ENCODE assay signal across 11 cellular contexts in the genomic region with DNA sequence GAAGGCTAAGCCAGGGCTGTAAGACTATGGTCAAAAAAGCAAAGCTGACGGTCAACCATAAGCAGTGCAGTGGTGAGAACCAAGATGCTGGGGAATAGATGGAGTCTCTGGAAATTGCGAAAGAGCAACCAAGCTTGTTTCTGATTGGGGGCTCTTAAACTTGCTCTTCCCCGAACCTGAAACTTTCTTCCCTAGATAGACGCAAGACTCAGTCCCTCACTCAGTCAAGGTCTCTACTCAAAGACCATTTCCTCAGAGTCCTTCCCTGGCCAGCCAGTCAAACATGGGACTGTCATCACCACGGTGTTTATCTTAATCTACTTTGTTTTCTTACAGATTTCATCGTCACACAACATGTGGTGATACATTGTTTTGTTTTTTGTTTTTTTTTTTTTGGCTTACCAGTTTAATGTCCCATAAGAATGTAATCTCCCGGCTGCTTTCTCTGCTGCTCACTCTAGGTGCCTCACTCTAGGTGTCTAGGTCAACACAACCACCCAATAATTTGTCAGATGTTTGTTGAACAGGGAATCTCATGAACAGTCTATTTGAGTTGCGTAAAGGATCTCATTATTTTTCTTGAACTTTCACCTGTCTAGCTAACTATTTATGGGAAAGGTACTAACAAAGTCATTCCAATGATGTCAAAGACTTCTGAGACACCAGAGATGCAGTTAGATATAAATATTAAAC.
DNase-seq lines count a peak whose midpoint lies in the region; ATAC-seq, FAIRE-seq and TF ChIP-seq lines count a peak whose summit lies in the region.
"Had no signal": no experiment of that assay in that cellular context is flagged by ENCODE, and none has a peak within 500 bp of the region (broad histone marks: within the 10 kb centered on the region; RNA-seq: fewer than 3 reads in every experiment).

No MANE protein-coding gene starts in this region.

- H3K36me3 Mint-ChIP-seq in CD4-positive, alpha-beta memory T cell, result peaks cover 43 to 46% of the 10 kb centered on the region in 2 donors
- H3K36me3 Mint-ChIP-seq in activated T-helper 17 cell treated with anti-CD3 and anti-CD28 coated beads, Interleukin-2, amount 50 U/mL, for 72 hours (ENCODE audit: low read depth), result peaks cover 57% of the 10 kb centered on the region

- TF ChIP-seq CTCF in HepG2 (CRISPR knock-in tag; IDR thresholded peaks at IDR 0.05), result no peak

- intact Hi-C loops in CD4-positive, alpha-beta memory T cell (cut with micrococcal nuclease), result no loop called here
- intact Hi-C loops in HepG2 (cut with micrococcal nuclease; ENCODE audit: unreplicated experiment), result loop anchor here (5.0 kb wide), 1 partner anchor 159 kb away; no protein-coding TSS in a partner anchor

- no peaks in the 10 kb centered on the region for H3K36me3 ChIP-seq in CD4-positive, alpha-beta memory T cell (ENCODE audit: insufficient read depth, low read length)
- 0 out of 5 replicates have a peak, but pooled peaks cover 0 to 2% of the 10 kb centered on the region in 2 experiments for H3K36me3 ChIP-seq in HepG2 (replicated peaks in 1 of 2; ENCODE audit: control insufficient read depth in 1 of 2, insufficient read depth in 2 of 2, low read length in 2 of 2)
- H3K36me3 ChIP-seq: gastroesophageal sphincter had no signal

- no peaks in the 10 kb centered on the region for H4K20me1 ChIP-seq in HepG2 (ENCODE audit: insufficient read depth, low read length)

- peaks cover 0 to 4% (median 2%) of the 10 kb centered on the region in 8 donors for H3K9me3 Mint-ChIP-seq in CD4-positive, alpha-beta memory T cell
- H3K9me3 Mint-ChIP-seq in activated T-helper 17 cell treated with anti-CD3 and anti-CD28 coated beads, Interleukin-2, amount 50 U/mL, for 72 hours, result no peaks in the 10 kb centered on the region
- H3K9me3 Mint-ChIP-seq: nephron had no signal

- no peaks in the 10 kb centered on the region for H3K27me3 ChIP-seq in CD4-positive, alpha-beta memory T cell (ENCODE audit: insufficient read depth, low read length)
- H3K27me3 ChIP-seq in HepG2 (ENCODE audit: control insufficient read depth in 1 of 2, insufficient read depth in 2 of 2, low read length in 2 of 2), result no peaks in the 10 kb centered on the region
- H3K27me3 ChIP-seq: gastroesophageal sphincter had no signal

- peaks cover 88% of the 10 kb centered on the region for H3K4me1 ChIP-seq in CD4-positive, alpha-beta memory T cell (ENCODE audit: insufficient read depth, low read length)
- peaks cover 68% of the 10 kb centered on the region for H3K4me1 ChIP-seq in HepG2 (ENCODE audit: insufficient read depth, low read length)

- POLR2A ChIA-PET in CD4-positive, alpha-beta memory T cell (lab: Charles Lee; ENCODE audit: partially characterized antibody), result interaction anchor here (1.1 to 3.3 kb wide), 14 partner anchors 9 to 494 kb away, joined by 3 to 41 read pairs (median 8); no protein-coding TSS in a partner anchor
- POLR2A ChIA-PET in HepG2 (lab: Yijun Ruan, JAX), result interaction anchor here (0.9 to 3.9 kb wide), 13 partner anchors 11 to 157 kb away, joined by 3 to 21 read pairs (median 4); no protein-coding TSS in a partner anchor

- H3K79me2 ChIP-seq in HepG2 (ENCODE audit: insufficient read depth, low read length), result peaks cover 2% of the 10 kb centered on the region

- TF ChIP-seq EP300 in HepG2 (IDR thresholded peaks at IDR 0.05; ENCODE audit: low read depth in 2 of 2, low read length in 2 of 2) (peak in 1 of 2 experiments; percentile 66; a peak in 2 of 4 replicates), HepG2 (CRISPR knock-in tag; IDR thresholded peaks at IDR 0.05; ENCODE audit: borderline replicate concordance) (0 out of 2 replicates have a peak, but pooled peaks have one; percentile 25)

- H3K9me3 ChIP-seq in CD4-positive, alpha-beta memory T cell (ENCODE audit: control insufficient read depth in 1 of 2, low read length in 2 of 2), result no peaks in the 10 kb centered on the region
- H3K9me3 ChIP-seq in HepG2 (ENCODE audit: low read length), result no peaks in the 10 kb centered on the region
- H3K9me3 ChIP-seq: gastroesophageal sphincter had no signal

- peak overlapping the region; percentile 59 for H3K27ac ChIP-seq in CD4-positive, alpha-beta memory T cell (ENCODE audit: low read depth, low read length)
- peak overlapping the region; percentile 65 for H3K27ac ChIP-seq in HepG2 (ENCODE audit: extremely low read length, insufficient read depth, low read length)

- TF ChIP-seq POLR2A in HepG2 (IDR thresholded peaks at IDR 0.05; ENCODE audit: insufficient read depth in 1 of 2, low read depth in 2 of 2, low read length in 2 of 2), result no peak

- TF ChIP-seq RAD21 in HepG2 (CRISPR knock-in tag; IDR thresholded peaks at IDR 0.05), result no peak

- H3K4me3 Mint-ChIP-seq in CD4-positive, alpha-beta memory T cell, result peak overlapping the region; percentile 8 to 91 (median 77)
- H3K4me3 Mint-ChIP-seq in activated T-helper 17 cell treated with anti-CD3 and anti-CD28 coated beads, Interleukin-2, amount 50 U/mL, for 72 hours, result peak overlapping the region; percentile 50
- H3K4me3 Mint-ChIP-seq: nephron had no signal

- H3K27me3 Mint-ChIP-seq in CD4-positive, alpha-beta memory T cell, result no peaks in the 10 kb centered on the region
- no peaks in the 10 kb centered on the region for H3K27me3 Mint-ChIP-seq in activated T-helper 17 cell treated with anti-CD3 and anti-CD28 coated beads, Interleukin-2, amount 50 U/mL, for 72 hours

- H2AFZ ChIP-seq in HepG2 (ENCODE audit: low read length), result no peak overlapping the region

- DNase-seq in CD4-positive, alpha-beta memory T cell, result no peak
- DNase-seq in HepG2 (ENCODE audit: low spot score) (peak; percentile 68), KBM-7 (no peak), NCI-H748 (lab: John Stamatoyannopoulos, UW; ENCODE audit: unreplicated experiment) (no peak)
- DNase-seq: NCI-H2081 treated with DMSO at 0.1 percent for 48 hours had no signal

- 21% methylated on average over 8 of the region's 8 CpGs for WGBS in HepG2 (ENCODE audit: low lambda C conversion rate)

- peak; percentile 42 for FAIRE-seq in HepG2 (lab: Jason Lieb, UNC)

- H3K4me3 ChIP-seq in CD4-positive, alpha-beta memory T cell (ENCODE audit: low read length in 2 of 2), result peak overlapping the region in 1 of 2 donors; percentile 36
- peak overlapping the region in 1 of 3 experiments; percentile 7; a peak in 1 of 6 replicates for H3K4me3 ChIP-seq in HepG2 (replicated peaks in 1 of 3; ENCODE audit: insufficient read depth in 1 of 3, low read depth in 2 of 3, low read length in 3 of 3)
- H3K4me3 ChIP-seq: gastroesophageal sphincter had no signal

- CTCF ChIA-PET in CD4-positive, alpha-beta memory T cell (lab: Charles Lee; ENCODE audit: partially characterized antibody), result interaction anchor here (0.8 to 3.9 kb wide), 3 partner anchors 11 to 18 kb away, joined by 4 to 18 read pairs (median 9); no protein-coding TSS in a partner anchor
- CTCF ChIA-PET in HepG2 (lab: Yijun Ruan, JAX; ENCODE audit: low intra/inter-chr PET ratio, low total read pairs), result no interaction called here

- in situ Hi-C loops in HepG2 (cut with HindIII; ENCODE audit: extremely low pct_ligation_motif_present, low pct_unique_long_range_greater_than_20kb) (no loop called here), KBM-7 (cut with MboI; ENCODE audit: low pct_unique_long_range_greater_than_20kb, low sequenced_read_pairs) (no loop called here)

- peaks cover 62 to 85% (median 76%) of the 10 kb centered on the region in 4 donors for H3K4me1 Mint-ChIP-seq in CD4-positive, alpha-beta memory T cell
- peaks cover 56% of the 10 kb centered on the region for H3K4me1 Mint-ChIP-seq in activated T-helper 17 cell treated with anti-CD3 and anti-CD28 coated beads, Interleukin-2, amount 50 U/mL, for 72 hours
- H3K4me1 Mint-ChIP-seq: nephron had no signal

- H3K27ac Mint-ChIP-seq in CD4-positive, alpha-beta memory T cell, result peak overlapping the region; percentile 88 to 98 (median 93)
- peak overlapping the region; percentile 72 for H3K27ac Mint-ChIP-seq in activated T-helper 17 cell treated with anti-CD3 and anti-CD28 coated beads, Interleukin-2, amount 50 U/mL, for 72 hours
- H3K27ac Mint-ChIP-seq: nephron had no signal

- peak overlapping the region; percentile 59 for H3K4me2 ChIP-seq in HepG2 (ENCODE audit: low read depth, low read length)

- BruUV-seq in HepG2 (replicated peaks; lab: Mats Ljungman, UMichigan), result no TSS peak

- peak overlapping the region; percentile 40; the same call in 1 of the 2 replicates for H3K9ac ChIP-seq in HepG2 (ENCODE audit: insufficient read depth, low read depth, low read length)

- peak; percentile 3 for ATAC-seq in GM21528 (IDR thresholded peaks at IDR 0.05; ENCODE audit: low FRiP score, unreplicated experiment)
- no peak for ATAC-seq in activated T-helper 17 cell treated with anti-CD3 and anti-CD28 coated beads, Interleukin-2, amount 50 U/mL, for 72 hours (replicated peaks)
- peak; percentile 76 for ATAC-seq in HepG2
- no peak for ATAC-seq in HG02763 (IDR thresholded peaks at IDR 0.05; ENCODE audit: unreplicated experiment)
- no peak for ATAC-seq in HG02870 (IDR thresholded peaks at IDR 0.05; ENCODE audit: unreplicated experiment)
- ATAC-seq: gastroesophageal sphincter had no signal

TF ChIP-seq in HepG2, 621 proteins besides CTCF, POLR2A, EP300 and RAD21 (continues in another document):
- TF ChIP-seq ASH2L (IDR thresholded peaks at IDR 0.05; ENCODE audit: insufficient read length, low read depth, low read length), result peak; percentile 50
- TF ChIP-seq, protein P1, sequence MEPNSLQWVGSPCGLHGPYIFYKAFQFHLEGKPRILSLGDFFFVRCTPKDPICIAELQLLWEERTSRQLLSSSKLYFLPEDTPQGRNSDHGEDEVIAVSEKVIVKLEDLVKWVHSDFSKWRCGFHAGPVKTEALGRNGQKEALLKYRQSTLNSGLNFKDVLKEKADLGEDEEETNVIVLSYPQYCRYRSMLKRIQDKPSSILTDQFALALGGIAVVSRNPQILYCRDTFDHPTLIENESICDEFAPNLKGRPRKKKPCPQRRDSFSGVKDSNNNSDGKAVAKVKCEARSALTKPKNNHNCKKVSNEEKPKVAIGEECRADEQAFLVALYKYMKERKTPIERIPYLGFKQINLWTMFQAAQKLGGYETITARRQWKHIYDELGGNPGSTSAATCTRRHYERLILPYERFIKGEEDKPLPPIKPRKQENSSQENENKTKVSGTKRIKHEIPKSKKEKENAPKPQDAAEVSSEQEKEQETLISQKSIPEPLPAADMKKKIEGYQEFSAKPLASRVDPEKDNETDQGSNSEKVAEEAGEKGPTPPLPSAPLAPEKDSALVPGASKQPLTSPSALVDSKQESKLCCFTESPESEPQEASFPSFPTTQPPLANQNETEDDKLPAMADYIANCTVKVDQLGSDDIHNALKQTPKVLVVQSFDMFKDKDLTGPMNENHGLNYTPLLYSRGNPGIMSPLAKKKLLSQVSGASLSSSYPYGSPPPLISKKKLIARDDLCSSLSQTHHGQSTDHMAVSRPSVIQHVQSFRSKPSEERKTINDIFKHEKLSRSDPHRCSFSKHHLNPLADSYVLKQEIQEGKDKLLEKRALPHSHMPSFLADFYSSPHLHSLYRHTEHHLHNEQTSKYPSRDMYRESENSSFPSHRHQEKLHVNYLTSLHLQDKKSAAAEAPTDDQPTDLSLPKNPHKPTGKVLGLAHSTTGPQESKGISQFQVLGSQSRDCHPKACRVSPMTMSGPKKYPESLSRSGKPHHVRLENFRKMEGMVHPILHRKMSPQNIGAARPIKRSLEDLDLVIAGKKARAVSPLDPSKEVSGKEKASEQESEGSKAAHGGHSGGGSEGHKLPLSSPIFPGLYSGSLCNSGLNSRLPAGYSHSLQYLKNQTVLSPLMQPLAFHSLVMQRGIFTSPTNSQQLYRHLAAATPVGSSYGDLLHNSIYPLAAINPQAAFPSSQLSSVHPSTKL (CRISPR knock-in tag; IDR thresholded peaks at IDR 0.05), result peak; percentile 87

Comparison
In these comparisons a context has a peak if more than half of its experiments do, and no peak if none do; other contexts are left out.
1. ATAC-seq: peak in GM21528 (single experiment) and HepG2 (single experiment); none in activated T-helper 17 cell treated with anti-CD3 and anti-CD28 coated beads, Interleukin-2, amount 50 U/mL, for 72 hours (single experiment), HG02763 (single experiment) and HG02870 (single experiment).